ENCODE assay signal across 1 cellular context in genomic region chr5:81687292-81687691, GRCh38.
TF ChIP-seq lines count a peak whose summit lies in the region.

No MANE protein-coding gene starts in this region.

TF ChIP-seq in H1, 55 proteins besides CTCF, POLR2A, EP300 and RAD21:
- no peak for TF ChIP-seq SP1 (IDR thresholded peaks at IDR 0.05; ENCODE audit: low read depth, low read length)
- no peak for TF ChIP-seq EZH2 (IDR thresholded peaks at IDR 0.05; ENCODE audit: low read depth, low read length, severe bottlenecking)
- no peak for TF ChIP-seq EGR1 (IDR thresholded peaks at IDR 0.05; ENCODE audit: borderline replicate concordance, low read depth, low read length)
- TF ChIP-seq MAX (IDR thresholded peaks at IDR 0.05): no peak
- TF ChIP-seq BACH1 (IDR thresholded peaks at IDR 0.05; ENCODE audit: low read length): no peak
- TF ChIP-seq MAFK (IDR thresholded peaks at IDR 0.05; ENCODE audit: low read depth, low read length): no peak
- no peak for TF ChIP-seq NRF1 (IDR thresholded peaks at IDR 0.05; ENCODE audit: low read depth, low read length)
- TF ChIP-seq RBBP5 (IDR thresholded peaks at IDR 0.05; ENCODE audit: borderline replicate concordance, low read depth, low read length): no peak
- no peak for TF ChIP-seq ASH2L (IDR thresholded peaks at IDR 0.05; ENCODE audit: low read length)
- TF ChIP-seq SAP30 (IDR thresholded peaks at IDR 0.05; ENCODE audit: insufficient read depth, insufficient replicate concordance, low read length): no peak
- no peak for TF ChIP-seq CREB1 (IDR thresholded peaks at IDR 0.05)
- TF ChIP-seq JUN (IDR thresholded peaks at IDR 0.05; ENCODE audit: low read depth, low read length): no peak
- TF ChIP-seq KDM1A (IDR thresholded peaks at IDR 0.05; ENCODE audit: borderline replicate concordance, low read length): no peak
- TF ChIP-seq CTBP2 (IDR thresholded peaks at IDR 0.05; ENCODE audit: borderline replicate concordance, insufficient read depth, insufficient read length, low read length): no peak
- TF ChIP-seq CHD1 (IDR thresholded peaks at IDR 0.05; ENCODE audit: low read depth, low read length): no peak
- TF ChIP-seq JUND (IDR thresholded peaks at IDR 0.05; ENCODE audit: low read length): no peak
- TF ChIP-seq SP2 (IDR thresholded peaks at IDR 0.05; ENCODE audit: low read length): no peak
